19 cellular contexts compared by ENCODE assay signal in genomic region chrX:29872831-29873230, GRCh38.
"Had no signal": no experiment of that assay in that cellular context is flagged by ENCODE, and none has a peak within 500 bp of the region (broad histone marks: within the 10 kb centered on the region; RNA-seq: fewer than 3 reads in every experiment).

No MANE protein-coding gene starts in this region.

- H3K4me3 Mint-ChIP-seq: activated naive CD8-positive, alpha-beta T cell treated with anti-CD3 and anti-CD28 coated beads, Interleukin-2, amount 10 ng/mL, durations not matched to agents 7 days and 5 days; activated T-helper 1 cell treated with anti-CD3 and anti-CD28 coated beads, Interleukin-12 subunit alpha, Interleukin-12 subunit beta, Interleukin-2, Interleukin-4 antibody, amounts not matched to agents 30 ng/mL and 10 ng/mL and 1 ng/mL, durations not matched to agents 14 hours and 24 hours and 36 hours; endodermal cell; memory B cell; natural killer cell; T-helper 17 cell; type B pancreatic cell had no signal

- H3K36me3 Mint-ChIP-seq: activated naive CD8-positive, alpha-beta T cell treated with anti-CD3 and anti-CD28 coated beads, Interleukin-2, amount 10 ng/mL, durations not matched to agents 7 days and 5 days; memory B cell; natural killer cell; type B pancreatic cell had no signal

- H3K27ac ChIP-seq: breast epithelium, heart right ventricle, left lung, skin epidermis had no signal

- DNase-seq: activated CD4-positive, alpha-beta T cell treated with anti-CD3 and anti-CD28 coated beads, Interleukin-2, amount 50 U/mL, for 1 hour; activated naive CD4-positive, alpha-beta T cell; activated naive CD8-positive, alpha-beta T cell treated with anti-CD3 and anti-CD28 coated beads, Interleukin-2, amount 10 ng/mL, durations not matched to agents 7 days and 5 days; endodermal cell; heart right ventricle; left lung; natural killer cell; occipital lobe; right cardiac atrium; stimulated activated CD4-positive, alpha-beta T cell treated with anti-CD3 and anti-CD28 coated beads, Interleukin-15, amount 100 ng/mL, for 24 hours; stimulated activated CD4-positive, alpha-beta T cell treated with anti-CD3 and anti-CD28 coated beads, Interleukin-4, amount 100 ng/mL, for 1 hour; stimulated activated naive CD4-positive, alpha-beta T cell; T-helper 17 cell had no signal

- H3K27me3 ChIP-seq: heart right ventricle, left lung had no signal

- H3K4me3 ChIP-seq: breast epithelium, heart right ventricle, left lung, skin epidermis had no signal

- ATAC-seq: heart right ventricle, left lung, natural killer cell, right cardiac atrium, T-helper 17 cell had no signal

- H3K36me3 ChIP-seq: breast epithelium, heart right ventricle, left lung had no signal

- H3K4me1 Mint-ChIP-seq: activated naive CD8-positive, alpha-beta T cell treated with anti-CD3 and anti-CD28 coated beads, Interleukin-2, amount 10 ng/mL, durations not matched to agents 7 days and 5 days; memory B cell; natural killer cell; T-helper 17 cell had no signal

- H3K9me3 Mint-ChIP-seq: activated naive CD8-positive, alpha-beta T cell treated with anti-CD3 and anti-CD28 coated beads, Interleukin-2, amount 10 ng/mL, durations not matched to agents 7 days and 5 days; activated T-helper 1 cell treated with anti-CD3 and anti-CD28 coated beads, Interleukin-12 subunit alpha, Interleukin-12 subunit beta, Interleukin-2, Interleukin-4 antibody, amounts not matched to agents 30 ng/mL and 10 ng/mL and 1 ng/mL, durations not matched to agents 14 hours and 24 hours and 36 hours; endodermal cell; memory B cell; type B pancreatic cell had no signal

- H3K27ac Mint-ChIP-seq: activated naive CD8-positive, alpha-beta T cell treated with anti-CD3 and anti-CD28 coated beads, Interleukin-2, amount 10 ng/mL, durations not matched to agents 7 days and 5 days; activated T-helper 1 cell treated with anti-CD3 and anti-CD28 coated beads, Interleukin-12 subunit alpha, Interleukin-12 subunit beta, Interleukin-2, Interleukin-4 antibody, amounts not matched to agents 30 ng/mL and 10 ng/mL and 1 ng/mL, durations not matched to agents 14 hours and 24 hours and 36 hours; endodermal cell; memory B cell; natural killer cell; progenitor cell of endocrine pancreas; T-helper 17 cell; type B pancreatic cell had no signal

- H3K27me3 Mint-ChIP-seq: activated naive CD8-positive, alpha-beta T cell treated with anti-CD3 and anti-CD28 coated beads, Interleukin-2, amount 10 ng/mL, durations not matched to agents 7 days and 5 days; memory B cell; progenitor cell of endocrine pancreas; T-helper 17 cell; type B pancreatic cell had no signal
